14 cellular contexts compared by ENCODE assay signal in genomic region chr3:66392512-66392911, GRCh38.
DNase-seq lines count a peak whose midpoint lies in the region; ATAC-seq and TF ChIP-seq lines count a peak whose summit lies in the region.
"Had no signal": no experiment of that assay in that cellular context is flagged by ENCODE, and none has a peak within 500 bp of the region (broad histone marks: within the 10 kb centered on the region; RNA-seq: fewer than 3 reads in every experiment).

No MANE protein-coding gene starts in this region.

- CTCF ChIA-PET in activated naive CD4-positive, alpha-beta T cell treated with anti-CD3 and anti-CD28 coated beads for 36 hours (lab: Charles Lee): interaction anchor here (3.3 kb wide), 1 partner anchor 14 kb away, joined by 11 read pairs; no protein-coding TSS in a partner anchor

- peaks cover 26% of the 10 kb centered on the region for H3K4me1 ChIP-seq in testis
- H3K4me1 ChIP-seq: breast epithelium had no signal

- H3K4me3 ChIP-seq in testis: no peak overlapping the region
- H3K4me3 ChIP-seq: breast epithelium, K562 had no signal

- H3K27me3 Mint-ChIP-seq in activated naive CD4-positive, alpha-beta T cell treated with anti-CD3 and anti-CD28 coated beads for 36 hours (ENCODE audit: low read depth): no peaks in the 10 kb centered on the region
- H3K27me3 Mint-ChIP-seq in T-helper 17 cell: no peaks in the 10 kb centered on the region

- in situ Hi-C loops in KBM-7 (cut with MboI; ENCODE audit: low pct_unique_long_range_greater_than_20kb, low sequenced_read_pairs): no loop called here

- H3K36me3 ChIP-seq in testis (ENCODE audit: low read depth, missing control alignments): no peaks in the 10 kb centered on the region
- H3K36me3 ChIP-seq: breast epithelium had no signal

- intact Hi-C loops in activated naive CD4-positive, alpha-beta T cell treated with anti-CD3 and anti-CD28 coated beads for 36 hours (cut with micrococcal nuclease): loop anchor here (5.0 kb wide), 1 partner anchor 425 kb away; no protein-coding TSS in a partner anchor
- intact Hi-C loops in testis (cut with DNase I; ENCODE audit: low total_unique reads): no loop called here

- ATAC-seq in T-helper 17 cell (no peak), GM21786 (IDR thresholded peaks at IDR 0.05; ENCODE audit: unreplicated experiment) (no peak), GM21390 (IDR thresholded peaks at IDR 0.05; ENCODE audit: unreplicated experiment) (no peak)
- ATAC-seq: K562 had no signal

- TF ChIP-seq CTCF in testis (IDR thresholded peaks at IDR 0.05): no peak

- no peak for TF ChIP-seq POLR2A in testis (IDR thresholded peaks at IDR 0.05)

- no peaks in the 10 kb centered on the region for H3K9me3 ChIP-seq in T-helper 17 cell (ENCODE audit: control insufficient read depth, low read length, poor library complexity, severe bottlenecking)
- H3K9me3 ChIP-seq in testis: no peaks in the 10 kb centered on the region
- H3K9me3 ChIP-seq: breast epithelium, neutrophil had no signal

- H3K27ac Mint-ChIP-seq in activated naive CD4-positive, alpha-beta T cell treated with anti-CD3 and anti-CD28 coated beads for 36 hours: peak overlapping the region; percentile 82
- H3K27ac Mint-ChIP-seq in T-helper 17 cell: peak overlapping the region; percentile 95

- peaks cover 38% of the 10 kb centered on the region for H3K36me3 Mint-ChIP-seq in activated naive CD4-positive, alpha-beta T cell treated with anti-CD3 and anti-CD28 coated beads for 36 hours (ENCODE audit: low read depth)
- H3K36me3 Mint-ChIP-seq in T-helper 17 cell (ENCODE audit: low read depth): peaks cover 11% of the 10 kb centered on the region

- H3K4me3 Mint-ChIP-seq in activated naive CD4-positive, alpha-beta T cell treated with anti-CD3 and anti-CD28 coated beads for 36 hours: no peak overlapping the region
- H3K4me3 Mint-ChIP-seq in T-helper 17 cell: peak overlapping the region; percentile 86

- no peak for DNase-seq in activated naive CD4-positive, alpha-beta T cell treated with anti-CD3 and anti-CD28 coated beads for 36 hours
- no peak for DNase-seq in activated naive CD4-positive, alpha-beta T cell treated with Interleukin-2 at 50 U/mL for 16 hours
- DNase-seq in T-helper 17 cell (no peak), testis (peak; percentile 4), KBM-7 (no peak)
- DNase-seq: DMS79 treated with DMSO at 0.1 percent for 48 hours, glutamatergic neuron, NCI-H1930 had no signal

- H3K4me1 Mint-ChIP-seq in activated naive CD4-positive, alpha-beta T cell treated with anti-CD3 and anti-CD28 coated beads for 36 hours (ENCODE audit: low read depth): peaks cover 53% of the 10 kb centered on the region
- peaks cover 46% of the 10 kb centered on the region for H3K4me1 Mint-ChIP-seq in T-helper 17 cell

- H3K27me3 ChIP-seq in layer of hippocampus (ENCODE audit: control insufficient read depth, insufficient read depth, low read length) (no peaks in the 10 kb centered on the region), testis (no peaks in the 10 kb centered on the region)
- H3K27me3 ChIP-seq: breast epithelium, neutrophil had no signal

- H3K27ac ChIP-seq in layer of hippocampus (ENCODE audit: low read depth, low read length): peak overlapping the region; percentile 41
- H3K27ac ChIP-seq in testis: peak overlapping the region; percentile 44 to 51
- H3K27ac ChIP-seq: neutrophil had no signal

- WGBS in testis, 2 donors: 74 to 77% methylated on average over 3 of the region's 3 CpGs

- peaks cover 8% of the 10 kb centered on the region for H3K9me3 Mint-ChIP-seq in activated naive CD4-positive, alpha-beta T cell treated with anti-CD3 and anti-CD28 coated beads for 36 hours
